39 cellular contexts compared by ENCODE assay signal in the genomic region with DNA sequence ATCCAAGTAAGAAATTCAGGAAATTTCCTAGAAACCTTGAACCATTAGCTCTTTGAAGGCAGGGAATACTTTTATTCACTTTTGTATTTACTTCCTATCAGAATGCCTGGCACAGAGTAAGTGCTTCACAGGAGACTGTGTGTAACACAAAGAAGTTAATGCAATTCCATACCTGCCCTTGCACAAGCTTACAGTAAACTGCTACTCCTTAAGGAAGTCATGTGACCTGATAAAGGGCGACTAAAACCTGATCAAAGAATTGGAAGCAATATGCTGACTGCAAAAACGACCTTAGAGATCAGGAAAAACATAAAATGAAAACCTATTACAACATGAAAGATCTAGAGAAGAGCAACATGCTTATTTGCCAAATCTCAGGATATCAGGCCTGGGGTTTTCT.
"Had no signal": no experiment of that assay in that cellular context is flagged by ENCODE, and none has a peak within 500 bp of the region (broad histone marks: within the 10 kb centered on the region; RNA-seq: fewer than 3 reads in every experiment).

No MANE protein-coding gene starts in this region.

- H3K9me3 Mint-ChIP-seq: activated naive CD4-positive, alpha-beta T cell treated with anti-CD3 and anti-CD28 coated beads for 36 hours; activated naive CD4-positive, alpha-beta T cell treated with anti-CD3 and anti-CD28 coated beads, Interleukin-2, amount 10 ng/mL, durations not matched to agents 7 days and 5 days; activated naive CD4-positive, alpha-beta T cell treated with anti-CD3 and anti-CD28 coated beads, Interleukin-2, amount 50 U/mL, for 24 hours; activated naive CD4-positive, alpha-beta T cell treated with anti-CD3 and anti-CD28 coated beads, Interleukin-2, amount 50 U/mL, for 72 hours; activated naive CD8-positive, alpha-beta T cell treated with anti-CD3 and anti-CD28 coated beads for 36 hours; activated naive CD8-positive, alpha-beta T cell treated with anti-CD3 and anti-CD28 coated beads, Interleukin-2, amount 10 ng/mL, durations not matched to agents 7 days and 5 days; activated naive CD8-positive, alpha-beta T cell treated with anti-CD3 and anti-CD28 coated beads, Interleukin-2, amount 50 U/mL, for 24 hours; activated T-cell treated with anti-CD3 and anti-CD28 coated beads, Interleukin-2, amount 50 U/mL, for 4 hours; activated T-cell treated with anti-CD3 and anti-CD28 coated beads, Interleukin-2, amount 50 U/mL, for 72 hours; activated T-helper 1 cell treated with anti-CD3 and anti-CD28 coated beads, Interleukin-12 subunit alpha, Interleukin-12 subunit beta, Interleukin-2, Interleukin-4 antibody, amounts not matched to agents 30 ng/mL and 10 ng/mL and 1 ng/mL, durations not matched to agents 14 hours and 24 hours and 36 hours; activated T-helper 17 cell treated with anti-CD3 and anti-CD28 coated beads, Interleukin-2, amount 50 U/mL, for 72 hours; activated T-helper 2 cell treated with anti-CD3 and anti-CD28 coated beads, Interferon-gamma antibody, Interleukin-2, Interleukin-4, amounts not matched to agents 10 μg/mL and 5 μg/mL and 100 μg/mL, durations not matched to agents 14 hours and 24 hours and 36 hours; brain; central memory CD8-positive, alpha-beta T cell had no signal

- H3K4me3 ChIP-seq: adrenal gland, ascending aorta, body of pancreas, breast epithelium, cardiac muscle cell had no signal

- H3K27me3 ChIP-seq: adrenal gland, ascending aorta, body of pancreas, brain microvascular endothelial cell, breast epithelium, cardiac muscle cell had no signal

- H3K4me1 Mint-ChIP-seq: activated naive CD4-positive, alpha-beta T cell treated with anti-CD3 and anti-CD28 coated beads, Interleukin-2, amount 10 ng/mL, durations not matched to agents 7 days and 5 days; activated naive CD4-positive, alpha-beta T cell treated with anti-CD3 and anti-CD28 coated beads, Interleukin-2, amount 50 U/mL, for 24 hours; activated naive CD8-positive, alpha-beta T cell treated with anti-CD3 and anti-CD28 coated beads for 36 hours; activated naive CD8-positive, alpha-beta T cell treated with anti-CD3 and anti-CD28 coated beads, Interleukin-2, amount 10 ng/mL, durations not matched to agents 7 days and 5 days; activated naive CD8-positive, alpha-beta T cell treated with anti-CD3 and anti-CD28 coated beads, Interleukin-2, amount 50 U/mL, for 24 hours; activated T-helper 17 cell treated with anti-CD3 and anti-CD28 coated beads, Interleukin-2, amount 50 U/mL, for 72 hours; brain; central memory CD8-positive, alpha-beta T cell had no signal

- H3K36me3 ChIP-seq: adrenal gland, ascending aorta, brain microvascular endothelial cell, breast epithelium, cardiac muscle cell had no signal

- H3K27ac Mint-ChIP-seq: activated naive CD4-positive, alpha-beta T cell treated with anti-CD3 and anti-CD28 coated beads for 36 hours; activated naive CD4-positive, alpha-beta T cell treated with anti-CD3 and anti-CD28 coated beads, Interleukin-2, amount 10 ng/mL, durations not matched to agents 7 days and 5 days; activated naive CD4-positive, alpha-beta T cell treated with anti-CD3 and anti-CD28 coated beads, Interleukin-2, amount 50 U/mL, for 24 hours; activated naive CD4-positive, alpha-beta T cell treated with anti-CD3 and anti-CD28 coated beads, Interleukin-2, amount 50 U/mL, for 72 hours; activated naive CD8-positive, alpha-beta T cell; activated naive CD8-positive, alpha-beta T cell treated with anti-CD3 and anti-CD28 coated beads for 36 hours; activated naive CD8-positive, alpha-beta T cell treated with anti-CD3 and anti-CD28 coated beads, Interleukin-2, amount 10 ng/mL, durations not matched to agents 7 days and 5 days; activated naive CD8-positive, alpha-beta T cell treated with anti-CD3 and anti-CD28 coated beads, Interleukin-2, amount 50 U/mL, for 24 hours; activated T-cell treated with anti-CD3 and anti-CD28 coated beads, Interleukin-2, amount 50 U/mL, for 72 hours; activated T-helper 1 cell treated with anti-CD3 and anti-CD28 coated beads, Interleukin-12 subunit alpha, Interleukin-12 subunit beta, Interleukin-2, Interleukin-4 antibody, amounts not matched to agents 30 ng/mL and 10 ng/mL and 1 ng/mL, durations not matched to agents 14 hours and 24 hours and 36 hours; activated T-helper 17 cell treated with anti-CD3 and anti-CD28 coated beads, Interleukin-2, amount 50 U/mL, for 72 hours; activated T-helper 2 cell treated with anti-CD3 and anti-CD28 coated beads, Interferon-gamma antibody, Interleukin-2, Interleukin-4, amounts not matched to agents 10 μg/mL and 5 μg/mL and 100 μg/mL, durations not matched to agents 14 hours and 24 hours and 36 hours; brain had no signal

- H3K27me3 Mint-ChIP-seq: activated naive CD4-positive, alpha-beta T cell treated with anti-CD3 and anti-CD28 coated beads, Interleukin-2, amount 10 ng/mL, durations not matched to agents 7 days and 5 days; activated T-helper 17 cell treated with anti-CD3 and anti-CD28 coated beads, Interleukin-2, amount 50 U/mL, for 72 hours; brain had no signal

- ATAC-seq: activated naive CD4-positive, alpha-beta T cell treated with anti-CD3 and anti-CD28 coated beads, Interleukin-2, amount 50 U/mL, for 72 hours; activated naive CD8-positive, alpha-beta T cell treated with anti-CD3 and anti-CD28 coated beads, Interleukin-2, amount 50 U/mL, for 24 hours; activated T-cell treated with anti-CD3 and anti-CD28 coated beads, Interleukin-2, amount 50 U/mL, for 4 hours; activated T-cell treated with anti-CD3 and anti-CD28 coated beads, Interleukin-2, amount 50 U/mL, for 72 hours; activated T-helper 17 cell treated with anti-CD3 and anti-CD28 coated beads, Interleukin-2, amount 50 U/mL, for 72 hours; body of pancreas had no signal

- H3K36me3 Mint-ChIP-seq: activated naive CD4-positive, alpha-beta T cell treated with anti-CD3 and anti-CD28 coated beads, Interleukin-2, amount 10 ng/mL, durations not matched to agents 7 days and 5 days; activated naive CD4-positive, alpha-beta T cell treated with anti-CD3 and anti-CD28 coated beads, Interleukin-2, amount 50 U/mL, for 24 hours; activated naive CD4-positive, alpha-beta T cell treated with anti-CD3 and anti-CD28 coated beads, Interleukin-2, amount 50 U/mL, for 72 hours; activated naive CD8-positive, alpha-beta T cell; activated naive CD8-positive, alpha-beta T cell treated with anti-CD3 and anti-CD28 coated beads for 36 hours; activated naive CD8-positive, alpha-beta T cell treated with anti-CD3 and anti-CD28 coated beads, Interleukin-2, amount 10 ng/mL, durations not matched to agents 7 days and 5 days; brain had no signal

- FAIRE-seq: astrocyte, bronchial epithelial cell, colon had no signal

- DNase-seq: activated effector memory CD4-positive, alpha-beta T cell treated with anti-CD3 and anti-CD28 coated beads, Interleukin-2, amount 50 U/mL, for 16 hours; activated effector memory CD4-positive, alpha-beta T cell treated with Interleukin-2 at 50 U/mL for 16 hours; activated gamma-delta T cell; activated gamma-delta T cell treated with Interleukin-2 at 50 U/mL for 16 hours; activated naive CD4-positive, alpha-beta T cell; activated naive CD4-positive, alpha-beta T cell treated with anti-CD3 and anti-CD28 coated beads for 36 hours; activated naive CD4-positive, alpha-beta T cell treated with anti-CD3 and anti-CD28 coated beads, Interleukin-2, amount 10 ng/mL, durations not matched to agents 7 days and 5 days; activated naive CD4-positive, alpha-beta T cell treated with anti-CD3 and anti-CD28 coated beads, Interleukin-2, amount 50 U/mL, for 16 hours; activated naive CD4-positive, alpha-beta T cell treated with Interleukin-2 at 50 U/mL for 16 hours; activated naive CD8-positive, alpha-beta T cell treated with anti-CD3 and anti-CD28 coated beads for 36 hours; activated naive CD8-positive, alpha-beta T cell treated with anti-CD3 and anti-CD28 coated beads, Interleukin-2, amount 10 ng/mL, durations not matched to agents 7 days and 5 days; activated naive CD8-positive, alpha-beta T cell treated with anti-CD3 and anti-CD28 coated beads, Interleukin-2, amount 50 U/mL, for 24 hours; activated T-cell treated with anti-CD3 and anti-CD28 coated beads, Interleukin-2, amount 50 U/mL, for 4 hours; activated T-cell treated with anti-CD3 and anti-CD28 coated beads, Interleukin-2, amount 50 U/mL, for 48 hours; activated T-cell treated with anti-CD3 and anti-CD28 coated beads, Interleukin-2, amount 50 U/mL, for 72 hours; adrenal gland; amniotic stem cell; amygdala; anterior cingulate cortex; aorta; body of pancreas; brain microvascular endothelial cell; caudate nucleus; central memory CD4-positive, alpha-beta T cell; cerebellar nuclear complex had no signal

- H3K4me3 Mint-ChIP-seq: activated naive CD4-positive, alpha-beta T cell treated with anti-CD3 and anti-CD28 coated beads for 36 hours; activated naive CD4-positive, alpha-beta T cell treated with anti-CD3 and anti-CD28 coated beads, Interleukin-2, amount 10 ng/mL, durations not matched to agents 7 days and 5 days; activated naive CD4-positive, alpha-beta T cell treated with anti-CD3 and anti-CD28 coated beads, Interleukin-2, amount 50 U/mL, for 24 hours; activated naive CD8-positive, alpha-beta T cell; activated naive CD8-positive, alpha-beta T cell treated with anti-CD3 and anti-CD28 coated beads for 36 hours; activated naive CD8-positive, alpha-beta T cell treated with anti-CD3 and anti-CD28 coated beads, Interleukin-2, amount 10 ng/mL, durations not matched to agents 7 days and 5 days; activated naive CD8-positive, alpha-beta T cell treated with anti-CD3 and anti-CD28 coated beads, Interleukin-2, amount 50 U/mL, for 24 hours; activated T-cell treated with anti-CD3 and anti-CD28 coated beads, Interleukin-2, amount 50 U/mL, for 4 hours; activated T-cell treated with anti-CD3 and anti-CD28 coated beads, Interleukin-2, amount 50 U/mL, for 72 hours; activated T-helper 1 cell treated with anti-CD3 and anti-CD28 coated beads, Interleukin-12 subunit alpha, Interleukin-12 subunit beta, Interleukin-2, Interleukin-4 antibody, amounts not matched to agents 30 ng/mL and 10 ng/mL and 1 ng/mL, durations not matched to agents 14 hours and 24 hours and 36 hours; activated T-helper 17 cell treated with anti-CD3 and anti-CD28 coated beads, Interleukin-2, amount 50 U/mL, for 72 hours; brain; central memory CD8-positive, alpha-beta T cell had no signal

- H3K4me1 ChIP-seq: adrenal gland, ascending aorta, body of pancreas, breast epithelium had no signal

- H3K27ac ChIP-seq: adrenal gland, ascending aorta, body of pancreas, brain microvascular endothelial cell, breast epithelium, cardiac muscle cell had no signal

- H3K9me3 ChIP-seq: adrenal gland, ascending aorta, body of pancreas, breast epithelium had no signal
